In genomic region chr18:76434452-76434851, GRCh38 we compare ENCODE assay signal across 1 cellular context.
TF ChIP-seq lines count a peak whose summit lies in the region.

No MANE protein-coding gene starts in this region.

TF ChIP-seq in H1, 55 proteins besides CTCF, POLR2A, EP300 and RAD21:
- TF ChIP-seq CHD7 (IDR thresholded peaks at IDR 0.05; ENCODE audit: insufficient replicate concordance, low read length) (no peak), TCF12 (IDR thresholded peaks at IDR 0.05; ENCODE audit: low read depth, low read length) (no peak), PHF8 (conservative IDR thresholded peaks at IDR 0.05; ENCODE audit: low read depth, low read length) (no peak), NANOG (IDR thresholded peaks at IDR 0.05; ENCODE audit: insufficient read depth, low read depth, low read length, poor library complexity, severe bottlenecking) (no peak), FOSL1 (IDR thresholded peaks at IDR 0.05; ENCODE audit: insufficient read depth, low read depth, low read length) (no peak)
